In the genomic region with DNA sequence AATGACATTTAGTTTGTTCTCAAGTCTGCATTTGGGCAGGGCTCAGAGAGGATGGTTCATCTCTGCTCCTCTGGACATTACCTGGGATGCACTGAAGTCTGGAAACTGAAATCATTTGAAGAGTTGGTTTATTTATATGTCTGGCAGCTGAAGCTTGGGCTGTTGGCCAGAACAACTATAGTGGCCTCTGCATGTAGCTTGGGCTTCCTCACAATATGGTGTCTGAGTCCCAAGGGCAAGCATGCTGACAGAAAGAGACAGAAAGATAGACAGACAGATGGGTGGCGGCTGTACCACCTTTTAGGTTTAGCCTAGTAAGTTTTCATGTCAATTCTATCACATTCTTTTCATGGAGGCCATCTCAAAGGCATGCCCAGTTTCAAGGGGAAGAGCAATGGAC, we compare ENCODE assay signal across 1 cellular context.
TF ChIP-seq lines count a peak whose summit lies in the region.

No MANE protein-coding gene starts in this region.

TF ChIP-seq in HepG2, 621 proteins besides CTCF, POLR2A, EP300 and RAD21 (continued from another document):
- TF ChIP-seq, protein P1, sequence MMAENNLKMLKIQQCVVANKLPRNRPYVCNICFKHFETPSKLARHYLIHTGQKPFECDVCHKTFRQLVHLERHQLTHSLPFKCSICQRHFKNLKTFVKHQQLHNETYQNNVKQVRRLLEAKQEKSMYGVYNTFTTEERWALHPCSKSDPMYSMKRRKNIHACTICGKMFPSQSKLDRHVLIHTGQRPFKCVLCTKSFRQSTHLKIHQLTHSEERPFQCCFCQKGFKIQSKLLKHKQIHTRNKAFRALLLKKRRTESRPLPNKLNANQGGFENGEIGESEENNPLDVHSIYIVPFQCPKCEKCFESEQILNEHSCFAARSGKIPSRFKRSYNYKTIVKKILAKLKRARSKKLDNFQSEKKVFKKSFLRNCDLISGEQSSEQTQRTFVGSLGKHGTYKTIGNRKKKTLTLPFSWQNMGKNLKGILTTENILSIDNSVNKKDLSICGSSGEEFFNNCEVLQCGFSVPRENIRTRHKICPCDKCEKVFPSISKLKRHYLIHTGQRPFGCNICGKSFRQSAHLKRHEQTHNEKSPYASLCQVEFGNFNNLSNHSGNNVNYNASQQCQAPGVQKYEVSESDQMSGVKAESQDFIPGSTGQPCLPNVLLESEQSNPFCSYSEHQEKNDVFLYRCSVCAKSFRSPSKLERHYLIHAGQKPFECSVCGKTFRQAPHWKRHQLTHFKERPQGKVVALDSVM (CRISPR knock-in tag; IDR thresholded peaks at IDR 0.05): no peak
- no peak for TF ChIP-seq ZNF180 (CRISPR knock-in tag; IDR thresholded peaks at IDR 0.05; ENCODE audit: borderline replicate concordance, low read depth)
- TF ChIP-seq FOSL1 (CRISPR knock-in tag; IDR thresholded peaks at IDR 0.05; ENCODE audit: borderline replicate concordance): no peak
- TF ChIP-seq, protein P2, sequence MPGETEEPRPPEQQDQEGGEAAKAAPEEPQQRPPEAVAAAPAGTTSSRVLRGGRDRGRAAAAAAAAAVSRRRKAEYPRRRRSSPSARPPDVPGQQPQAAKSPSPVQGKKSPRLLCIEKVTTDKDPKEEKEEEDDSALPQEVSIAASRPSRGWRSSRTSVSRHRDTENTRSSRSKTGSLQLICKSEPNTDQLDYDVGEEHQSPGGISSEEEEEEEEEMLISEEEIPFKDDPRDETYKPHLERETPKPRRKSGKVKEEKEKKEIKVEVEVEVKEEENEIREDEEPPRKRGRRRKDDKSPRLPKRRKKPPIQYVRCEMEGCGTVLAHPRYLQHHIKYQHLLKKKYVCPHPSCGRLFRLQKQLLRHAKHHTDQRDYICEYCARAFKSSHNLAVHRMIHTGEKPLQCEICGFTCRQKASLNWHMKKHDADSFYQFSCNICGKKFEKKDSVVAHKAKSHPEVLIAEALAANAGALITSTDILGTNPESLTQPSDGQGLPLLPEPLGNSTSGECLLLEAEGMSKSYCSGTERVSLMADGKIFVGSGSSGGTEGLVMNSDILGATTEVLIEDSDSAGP (CRISPR knock-in tag; IDR thresholded peaks at IDR 0.05; ENCODE audit: borderline replicate concordance): no peak
- TF ChIP-seq PAWR (CRISPR knock-in tag; IDR thresholded peaks at IDR 0.05; ENCODE audit: borderline replicate concordance): no peak
